In the genomic region with DNA sequence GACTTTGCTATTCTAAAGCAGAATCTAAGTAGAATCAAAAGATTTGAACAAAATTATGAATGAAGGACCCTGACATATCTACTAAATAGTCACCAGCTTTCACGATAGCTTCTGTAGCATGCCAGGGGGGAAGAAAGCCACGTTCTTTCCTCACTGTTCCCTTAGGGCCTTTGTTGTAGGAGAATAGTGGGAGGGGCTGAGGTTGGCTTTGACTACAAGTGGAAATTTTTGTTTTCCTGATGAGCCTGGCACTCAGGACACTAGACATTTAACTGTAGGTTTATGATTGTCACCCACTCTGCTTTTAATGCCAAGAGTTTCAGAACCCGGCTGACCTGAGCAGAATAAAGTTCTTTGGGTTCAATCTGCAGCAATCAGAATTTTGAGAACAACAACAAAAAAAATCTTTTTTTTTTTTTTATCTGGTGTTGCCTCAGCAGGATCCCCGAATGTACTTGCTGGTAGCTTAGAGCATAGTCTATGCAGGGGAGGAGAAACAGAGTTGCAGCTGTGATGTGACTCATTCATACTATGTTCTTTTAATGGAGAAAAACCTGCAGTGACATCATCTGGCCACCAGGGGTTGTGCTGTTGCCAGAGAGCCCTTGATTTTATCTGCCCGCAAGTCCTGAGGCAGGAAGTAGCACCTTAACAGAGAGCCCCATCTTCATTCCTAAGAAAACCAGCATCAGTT, we compare ENCODE assay signal across 8 cellular contexts. TPM values are rescaled to one million over a fixed set of nuclear protein-coding genes. Genes with fewer than 3 reads are reported as not detected.
DNase-seq lines count a peak whose midpoint lies in the region; ATAC-seq and TF ChIP-seq lines count a peak whose summit lies in the region.

No MANE protein-coding gene starts in this region.

- no peaks in the 10 kb centered on the region for H3K36me3 ChIP-seq in PC-3 (ENCODE audit: low read depth, low read length)

- no peak overlapping the region for H3K4me3 ChIP-seq in PC-3 (ENCODE audit: low read length)

- no peak overlapping the region for H3K27ac Mint-ChIP-seq in progenitor cell of endocrine pancreas

- no peaks in the 10 kb centered on the region for H3K9me2 ChIP-seq in PC-3 (replicated peaks; ENCODE audit: low read length)

- ATAC-seq in GM19468 (IDR thresholded peaks at IDR 0.05; ENCODE audit: extremely low read depth, unreplicated experiment): peak; percentile 85
- ATAC-seq in HG03558 (IDR thresholded peaks at IDR 0.05; ENCODE audit: extremely low read depth, unreplicated experiment): peak; percentile 94
- peak; percentile 76 for ATAC-seq in PC-3
- ATAC-seq in activated T-cell treated with anti-CD3 and anti-CD28 coated beads, Interleukin-2, amount 50 U/mL, for 4 hours: peak; percentile 92 to 93

- peaks cover 19% of the 10 kb centered on the region for H3K4me1 ChIP-seq in PC-3 (ENCODE audit: insufficient read depth, low read length)

- no peaks in the 10 kb centered on the region for H3K27me3 ChIP-seq in PC-3 (ENCODE audit: low read length)

- H2AFZ ChIP-seq in PC-3 (ENCODE audit: low read length): 0 out of 2 replicates have a peak overlapping the region, but pooled peaks have one; percentile 29

- H3K27ac ChIP-seq in PC-3 (ENCODE audit: low read length): no peak overlapping the region

- BruUV-seq in PC-3 (replicated peaks; lab: Mats Ljungman, UMichigan): no TSS peak

- no peaks in the 10 kb centered on the region for H3K79me2 ChIP-seq in PC-3 (ENCODE audit: low read length)

- no peak overlapping the region for H3K4me3 Mint-ChIP-seq in activated T-cell treated with anti-CD3 and anti-CD28 coated beads, Interleukin-2, amount 50 U/mL, for 4 hours
- H3K4me3 Mint-ChIP-seq in progenitor cell of endocrine pancreas (ENCODE audit: low read depth): no peak overlapping the region

- peak; percentile 76 for TF ChIP-seq CTCF in PC-3 (conservative IDR thresholded peaks at IDR 0.05; ENCODE audit: low read depth, low read length)
- TF ChIP-seq CTCF in progenitor cell of endocrine pancreas (IDR thresholded peaks at IDR 0.05; ENCODE audit: unreplicated experiment): peak; percentile 58

- no peaks in the 10 kb centered on the region for H3K9me3 ChIP-seq in PC-3 (ENCODE audit: low read length)

- no peaks in the 10 kb centered on the region for H3K36me3 Mint-ChIP-seq in activated T-cell treated with anti-CD3 and anti-CD28 coated beads, Interleukin-2, amount 50 U/mL, for 4 hours (ENCODE audit: insufficient read depth)
- H3K36me3 Mint-ChIP-seq in progenitor cell of endocrine pancreas (ENCODE audit: insufficient read depth): no peaks in the 10 kb centered on the region

- peak overlapping the region; percentile 68; the same call in 1 of the 2 replicates for H3K4me2 ChIP-seq in PC-3 (ENCODE audit: low read length)

- peaks cover 2% of the 10 kb centered on the region for H3K4me1 Mint-ChIP-seq in activated T-cell treated with anti-CD3 and anti-CD28 coated beads, Interleukin-2, amount 50 U/mL, for 4 hours (ENCODE audit: low read depth)
- peaks cover 12% of the 10 kb centered on the region for H3K4me1 Mint-ChIP-seq in progenitor cell of endocrine pancreas (ENCODE audit: low read depth)

- intact Hi-C loops in PC-3 (cut with micrococcal nuclease): loop anchor here (5.0 kb wide), 1 partner anchor 40 kb away; a partner anchor contains a TSS

- POLR2A ChIA-PET in PC-3 (lab: Charles Lee; ENCODE audit: unreplicated experiment): no interaction called here

- H3K9ac ChIP-seq in PC-3 (ENCODE audit: low read length): no peak overlapping the region

- H3K27me3 Mint-ChIP-seq in activated T-cell treated with anti-CD3 and anti-CD28 coated beads, Interleukin-2, amount 50 U/mL, for 4 hours (ENCODE audit: low read depth): no peaks in the 10 kb centered on the region
- no peaks in the 10 kb centered on the region for H3K27me3 Mint-ChIP-seq in progenitor cell of endocrine pancreas

- DNase-seq in DMS53 (lab: John Stamatoyannopoulos, UW) (peak; percentile 81), PC-3 (peak; percentile 82), foreskin melanocyte (peak; percentile 51), progenitor cell of endocrine pancreas (ENCODE audit: low spot score, unreplicated experiment) (no peak), middle frontal gyrus (ENCODE audit: extremely low spot score, low spot score) (no peak)
- peak; percentile 37 for DNase-seq in activated T-cell treated with anti-CD3 and anti-CD28 coated beads, Interleukin-2, amount 50 U/mL, for 4 hours

- H4K20me1 ChIP-seq in PC-3 (ENCODE audit: low read length): no peaks in the 10 kb centered on the region

- no peaks in the 10 kb centered on the region for H3F3A ChIP-seq in PC-3 (ENCODE audit: low read length, unreplicated experiment)

- H3K9me3 Mint-ChIP-seq in activated T-cell treated with anti-CD3 and anti-CD28 coated beads, Interleukin-2, amount 50 U/mL, for 4 hours: no peaks in the 10 kb centered on the region
- H3K9me3 Mint-ChIP-seq in progenitor cell of endocrine pancreas (ENCODE audit: low read depth): peaks cover 2% of the 10 kb centered on the region

- CTCF ChIA-PET in PC-3 (lab: Charles Lee): interaction anchor here (0.5 to 0.6 kb wide), 3 partner anchors 38 to 1533 kb away, joined by 3 to 5 read pairs (median 3); a partner anchor contains a TSS

RNA-seq across cellular contexts. Expression of a gene that starts 38.5 kb away (rescaled TPM):
- 39.4 and 41.4 TPM in 2 replicates for total RNA-seq in PC-3 (2014; rRNA removed)
- under 1 TPM; 0.65 to 0.79 (median 0.66) TPM for total RNA-seq in activated T-cell treated with anti-CD3 and anti-CD28 coated beads, Interleukin-2, amount 50 U/mL, for 4 hours
- 33.8 and 39.6 TPM in 2 replicates for total RNA-seq in progenitor cell of endocrine pancreas

Comparison
In these comparisons a context has a peak if more than half of its experiments do, and no peak if none do; other contexts are left out.
1. DNase-seq: peak in DMS53 (single experiment), PC-3 (single experiment), activated T-cell treated with anti-CD3 and anti-CD28 coated beads, Interleukin-2, amount 50 U/mL, for 4 hours (single experiment) and foreskin melanocyte (single experiment); none in progenitor cell of endocrine pancreas (single experiment) and middle frontal gyrus (single experiment).
2. RNA of a gene that starts 38.5 kb away (total RNA-seq): 39.4 to 41.4 TPM in PC-3 and 33.8 to 39.6 TPM in progenitor cell of endocrine pancreas; 0.65 to 0.79 TPM in activated T-cell treated with anti-CD3 and anti-CD28 coated beads, Interleukin-2, amount 50 U/mL, for 4 hours; every median in the first group is over 10 times any median in the second.
3. Peak in every context shown above with its lines, with median percentiles within 50 percentile points of each other: ATAC-seq.